1 cellular context compared by ENCODE assay signal in genomic region chr10:102120987-102121738, GRCh38.
A peak's percentile ranks its signal among the peaks of the same experiment; 100 is the strongest.
TF ChIP-seq lines count a peak whose summit lies in the region.

No MANE protein-coding gene starts in this region.

TF ChIP-seq in WTC11, 78 proteins besides CTCF, POLR2A, EP300 and RAD21:
- TF ChIP-seq GTF2I (CRISPR knock-in tag; conservative IDR thresholded peaks at IDR 0.05) = no peak
- TF ChIP-seq ZMAT4 (CRISPR knock-in tag; IDR thresholded peaks at IDR 0.05) = no peak
- TF ChIP-seq SP1 (CRISPR knock-in tag; conservative IDR thresholded peaks at IDR 0.05) = peak; percentile 47
- TF ChIP-seq FOXK1 (CRISPR knock-in tag; IDR thresholded peaks at IDR 0.05) = peak; percentile 75; the same call in 1 of the 2 replicates
- TF ChIP-seq, protein P1, sequence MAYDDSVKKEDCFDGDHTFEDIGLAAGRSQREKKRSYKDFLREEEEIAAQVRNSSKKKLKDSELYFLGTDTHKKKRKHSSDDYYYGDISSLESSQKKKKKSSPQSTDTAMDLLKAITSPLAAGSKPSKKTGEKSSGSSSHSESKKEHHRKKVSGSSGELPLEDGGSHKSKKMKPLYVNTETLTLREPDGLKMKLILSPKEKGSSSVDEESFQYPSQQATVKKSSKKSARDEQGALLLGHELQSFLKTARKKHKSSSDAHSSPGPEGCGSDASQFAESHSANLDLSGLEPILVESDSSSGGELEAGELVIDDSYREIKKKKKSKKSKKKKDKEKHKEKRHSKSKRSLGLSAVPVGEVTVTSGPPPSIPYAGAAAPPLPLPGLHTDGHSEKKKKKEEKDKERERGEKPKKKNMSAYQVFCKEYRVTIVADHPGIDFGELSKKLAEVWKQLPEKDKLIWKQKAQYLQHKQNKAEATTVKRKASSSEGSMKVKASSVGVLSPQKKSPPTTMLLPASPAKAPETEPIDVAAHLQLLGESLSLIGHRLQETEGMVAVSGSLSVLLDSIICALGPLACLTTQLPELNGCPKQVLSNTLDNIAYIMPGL (CRISPR knock-in tag; IDR thresholded peaks at IDR 0.05) = peak; percentile 38; the same call in 1 of the 2 replicates
- peak; percentile 9; the same call in 1 of the 2 replicates for TF ChIP-seq ESRRA (CRISPR knock-in tag; IDR thresholded peaks at IDR 0.05; ENCODE audit: borderline replicate concordance)
- TF ChIP-seq, protein P2, sequence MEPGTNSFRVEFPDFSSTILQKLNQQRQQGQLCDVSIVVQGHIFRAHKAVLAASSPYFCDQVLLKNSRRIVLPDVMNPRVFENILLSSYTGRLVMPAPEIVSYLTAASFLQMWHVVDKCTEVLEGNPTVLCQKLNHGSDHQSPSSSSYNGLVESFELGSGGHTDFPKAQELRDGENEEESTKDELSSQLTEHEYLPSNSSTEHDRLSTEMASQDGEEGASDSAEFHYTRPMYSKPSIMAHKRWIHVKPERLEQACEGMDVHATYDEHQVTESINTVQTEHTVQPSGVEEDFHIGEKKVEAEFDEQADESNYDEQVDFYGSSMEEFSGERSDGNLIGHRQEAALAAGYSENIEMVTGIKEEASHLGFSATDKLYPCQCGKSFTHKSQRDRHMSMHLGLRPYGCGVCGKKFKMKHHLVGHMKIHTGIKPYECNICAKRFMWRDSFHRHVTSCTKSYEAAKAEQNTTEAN (CRISPR knock-in tag; IDR thresholded peaks at IDR 0.05) = 0 out of 2 replicates have a peak, but pooled peaks have one; percentile 65
- TF ChIP-seq CREM (CRISPR knock-in tag; IDR thresholded peaks at IDR 0.05) = 0 out of 2 replicates have a peak, but pooled peaks have one; percentile 59
- TF ChIP-seq EMX1 (CRISPR knock-in tag; IDR thresholded peaks at IDR 0.05) = 0 out of 2 replicates have a peak, but pooled peaks have one; percentile 41
- TF ChIP-seq USF1 (CRISPR knock-in tag; IDR thresholded peaks at IDR 0.05) = peak; percentile 10; the same call in 1 of the 2 replicates
- TF ChIP-seq ZNF263 (CRISPR knock-in tag; IDR thresholded peaks at IDR 0.05; ENCODE audit: low read depth) = no peak; the same call in 1 of the 2 replicates
- TF ChIP-seq ZNF281 (CRISPR knock-in tag; IDR thresholded peaks at IDR 0.05) = peak; percentile 14; the same call in 1 of the 2 replicates
